9 cellular contexts compared by ENCODE assay signal in genomic region chr1:183989078-183989577, GRCh38. TPM values are rescaled to one million over a fixed set of nuclear protein-coding genes. Genes with fewer than 3 reads are reported as not detected.
A peak's percentile ranks its signal among the peaks of the same experiment; 100 is the strongest.
DNase-seq lines count a peak whose midpoint lies in the region; ATAC-seq lines count a peak whose summit lies in the region.
"Had no signal": no experiment of that assay in that cellular context is flagged by ENCODE, and none has a peak within 500 bp of the region (broad histone marks: within the 10 kb centered on the region; RNA-seq: fewer than 3 reads in every experiment).

No MANE protein-coding gene starts in this region.

- no peaks in the 10 kb centered on the region for H3K27me3 Mint-ChIP-seq in activated naive CD8-positive, alpha-beta T cell treated with anti-CD3 and anti-CD28 coated beads for 36 hours

- no peak overlapping the region for H3K4ac ChIP-seq in mesenchymal stem cell (ENCODE audit: low read depth in 1 of 2, low read length in 2 of 2)

- peaks cover 12% of the 10 kb centered on the region for H3K4me1 Mint-ChIP-seq in activated naive CD8-positive, alpha-beta T cell treated with anti-CD3 and anti-CD28 coated beads for 36 hours

- H2BK120ac ChIP-seq in mesenchymal stem cell (ENCODE audit: low read depth, low read length) = no peak overlapping the region

- peak; percentile 77 for DNase-seq in Caki2 (ENCODE audit: low read depth)
- DNase-seq in activated naive CD8-positive, alpha-beta T cell treated with anti-CD3 and anti-CD28 coated beads for 36 hours = peak; percentile 27
- peak; percentile 71 for DNase-seq in mesenchymal stem cell
- no peak for DNase-seq in ecto neural progenitor cell (ENCODE audit: low spot score)
- DNase-seq in NCI-H345 (lab: John Stamatoyannopoulos, UW) = no peak
- no peak for DNase-seq in left colon

- peak overlapping the region; percentile 16 for H4K8ac ChIP-seq in mesenchymal stem cell (ENCODE audit: low read length)

- 45% methylated on average over 4 of the region's 4 CpGs for WGBS in mesenchymal stem cell

- H3K18ac ChIP-seq in mesenchymal stem cell (ENCODE audit: low read depth in 1 of 2, low read length in 2 of 2) = no peak overlapping the region

- peaks cover 3% of the 10 kb centered on the region for H3K4me1 ChIP-seq in mesenchymal stem cell (ENCODE audit: control insufficient read depth, insufficient read depth, low read depth, low read length)

- peak overlapping the region; percentile 28 for H3K9ac ChIP-seq in mesenchymal stem cell (ENCODE audit: low read length)

- no peak overlapping the region for H3K14ac ChIP-seq in mesenchymal stem cell (ENCODE audit: low read length in 2 of 2)

- no peaks in the 10 kb centered on the region for H3K27me3 ChIP-seq in mesenchymal stem cell (ENCODE audit: control insufficient read depth in 1 of 2, insufficient read depth in 1 of 2, low read length in 2 of 2)

- no peaks in the 10 kb centered on the region for H3K9me3 ChIP-seq in mesenchymal stem cell (ENCODE audit: control insufficient read depth, low read length)

- H3K27ac Mint-ChIP-seq in activated naive CD8-positive, alpha-beta T cell treated with anti-CD3 and anti-CD28 coated beads for 36 hours = peak overlapping the region; percentile 9

- H3K4me2 ChIP-seq in mesenchymal stem cell (ENCODE audit: low read length, poor library complexity, severe bottlenecking) = no peak overlapping the region

- H2AK5ac ChIP-seq in mesenchymal stem cell (ENCODE audit: low read length, severe bottlenecking) = no peak overlapping the region

- H4K91ac ChIP-seq in mesenchymal stem cell (ENCODE audit: low read length) = no peak overlapping the region

- H3K36me3 ChIP-seq in mesenchymal stem cell (ENCODE audit: control insufficient read depth in 1 of 2, insufficient read depth in 2 of 2, low read depth in 1 of 2, low read length in 2 of 2) = no peaks in the 10 kb centered on the region

- ATAC-seq in GM19395 (IDR thresholded peaks at IDR 0.05; ENCODE audit: unreplicated experiment) = peak; percentile 92
- ATAC-seq in HG03432 (IDR thresholded peaks at IDR 0.05; ENCODE audit: unreplicated experiment) = peak; percentile 97
- no peak for ATAC-seq in left colon

- no peak overlapping the region for H2BK15ac ChIP-seq in mesenchymal stem cell (ENCODE audit: low read depth, poor library complexity, severe bottlenecking)

- no peak overlapping the region for H2AFZ ChIP-seq in mesenchymal stem cell (ENCODE audit: low read depth, low read length)

- no peaks in the 10 kb centered on the region for H3K9me3 Mint-ChIP-seq in activated naive CD8-positive, alpha-beta T cell treated with anti-CD3 and anti-CD28 coated beads for 36 hours

- H2BK5ac ChIP-seq in mesenchymal stem cell (ENCODE audit: low read depth, low read length, poor library complexity, severe bottlenecking) = no peak overlapping the region

- H2BK12ac ChIP-seq in mesenchymal stem cell (ENCODE audit: low read length in 2 of 2) = no peak overlapping the region

- no peak overlapping the region for H3K4me3 ChIP-seq in mesenchymal stem cell (ENCODE audit: insufficient read depth in 1 of 2, low read depth in 1 of 2, low read length in 2 of 2)

- H3K36me3 Mint-ChIP-seq in activated naive CD8-positive, alpha-beta T cell treated with anti-CD3 and anti-CD28 coated beads for 36 hours = no peaks in the 10 kb centered on the region

- no peaks in the 10 kb centered on the region for H3K79me1 ChIP-seq in mesenchymal stem cell (replicated peaks; ENCODE audit: low read length, poor library complexity, severe bottlenecking)

- intact Hi-C loops in left colon (cut with DNase I, micrococcal nuclease) = no loop called here

- no peak overlapping the region for H3K4me3 Mint-ChIP-seq in activated naive CD8-positive, alpha-beta T cell treated with anti-CD3 and anti-CD28 coated beads for 36 hours

- peak overlapping the region; percentile 43 for H3K27ac ChIP-seq in mesenchymal stem cell (ENCODE audit: low read length, poor library complexity, severe bottlenecking)

- H3K23ac ChIP-seq in mesenchymal stem cell (ENCODE audit: low read length in 2 of 2) = no peak overlapping the region

- in situ Hi-C loops in Caki2 (cut with HindIII; ENCODE audit: low pct_unique_long_range_greater_than_20kb, low sequenced_read_pairs) = no loop called here

RNA-seq across cellular contexts. Expression of gene COLGALT2, which starts 48.4 kb away (rescaled TPM):
- total RNA-seq in Caki2 (2014; rRNA removed; shearing (Covaris generic); ENCODE audit: low replicate concordance) = 0.09 and 0.10 TPM in 2 replicates
- 1 to 10 TPM in 1 of 2 experiments, under 1 TPM in 1; 0.94 to 1.1 TPM for total RNA-seq in activated naive CD8-positive, alpha-beta T cell treated with anti-CD3 and anti-CD28 coated beads for 36 hours
- polyA plus RNA-seq in mesenchymal stem cell (2013, experiment 1 of 2) = 2.2 TPM
- 2.3 TPM for polyA plus RNA-seq in mesenchymal stem cell (2013, experiment 2 of 2)
- under 1 TPM; 0.12 to 0.64 TPM for total RNA-seq in left colon
- total RNA-seq: endothelial cell of umbilical vein had no signal

Comparison
In these comparisons a context has a peak if more than half of its experiments do, and no peak if none do; other contexts are left out.
1. DNase-seq: peak in Caki2 (single experiment), activated naive CD8-positive, alpha-beta T cell treated with anti-CD3 and anti-CD28 coated beads for 36 hours (single experiment) and mesenchymal stem cell (single experiment); none in ecto neural progenitor cell (single experiment), NCI-H345 (single experiment) and left colon (0 of 2).